9 cellular contexts compared by ENCODE assay signal in the genomic region with DNA sequence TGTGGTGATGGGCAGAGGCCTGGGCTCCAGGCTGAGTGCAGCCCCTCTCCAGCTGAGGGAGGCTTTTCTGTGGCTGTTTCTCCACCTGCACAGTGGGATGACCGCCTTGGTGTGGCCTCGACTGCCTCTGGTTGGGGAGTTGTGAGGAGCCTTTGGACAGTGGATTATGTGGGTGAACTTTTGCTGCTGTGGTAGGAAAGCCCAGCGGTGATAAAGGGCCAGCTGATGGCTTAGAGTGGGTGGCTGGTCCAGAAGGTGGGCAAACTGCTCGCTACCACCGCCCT. TPM values are rescaled to one million over a fixed set of nuclear protein-coding genes. Genes with fewer than 3 reads are reported as not detected.
DNase-seq lines count a peak whose midpoint lies in the region; ATAC-seq, FAIRE-seq and TF ChIP-seq lines count a peak whose summit lies in the region.
"Had no signal": no experiment of that assay in that cellular context is flagged by ENCODE, and none has a peak within 500 bp of the region (broad histone marks: within the 10 kb centered on the region; RNA-seq: fewer than 3 reads in every experiment).

No MANE protein-coding gene starts in this region.

- TF ChIP-seq POLR2A in GM12878 (IDR thresholded peaks at IDR 0.05; ENCODE audit: low read depth, low read length) (no peak), tibial nerve (IDR thresholded peaks at IDR 0.05) (no peak)

- TF ChIP-seq EP300 in GM12878 (IDR thresholded peaks at IDR 0.05; ENCODE audit: borderline replicate concordance in 1 of 2, control insufficient read depth in 1 of 2, low read depth in 2 of 2, low read length in 2 of 2) = no peak
- no peak for TF ChIP-seq EP300 in tibial nerve (IDR thresholded peaks at IDR 0.05)

- peaks cover 35% of the 10 kb centered on the region for H3K27me3 Mint-ChIP-seq in activated naive CD4-positive, alpha-beta T cell treated with anti-CD3 and anti-CD28 coated beads, Interleukin-2, amount 10 ng/mL, durations not matched to agents 7 days and 5 days

- ATAC-seq in GM12878 = no peak
- ATAC-seq in lower lobe of right lung = no peak
- no peak for ATAC-seq in HG02884 (IDR thresholded peaks at IDR 0.05; ENCODE audit: unreplicated experiment)

- RAD21 ChIA-PET in GM12878 (lab: Charles Lee; ENCODE audit: unreplicated experiment) = interaction anchor here (0.9 to 5.8 kb wide), 13 partner anchors 14 to 97 kb away, joined by 3 to 125 read pairs (median 7); a partner anchor contains a TSS

- H2AFZ ChIP-seq in GM12878 (ENCODE audit: control insufficient read depth, low read depth, low read length) = no peak overlapping the region

- peak overlapping the region; percentile 46 for H3K4me2 ChIP-seq in GM12878 (ENCODE audit: control insufficient read depth, insufficient read depth)

- no peak for DNase-seq in activated naive CD4-positive, alpha-beta T cell treated with anti-CD3 and anti-CD28 coated beads, Interleukin-2, amount 10 ng/mL, durations not matched to agents 7 days and 5 days
- DNase-seq in activated naive CD4-positive, alpha-beta T cell treated with Interleukin-2 at 50 U/mL for 16 hours = no peak
- DNase-seq in GM12878 (ENCODE audit: low read depth, low spot score) = no peak
- DNase-seq in lower lobe of right lung = no peak
- DNase-seq in tibial nerve (ENCODE audit: low spot score in 2 of 2) = no peak
- no peak for DNase-seq in NCI-H1436 treated with DMSO at 0.1 percent for 48 hours (lab: John Stamatoyannopoulos, UW)
- DNase-seq in NCI-H526 treated with DMSO at 0.1 percent for 48 hours (lab: John Stamatoyannopoulos, UW) = no peak

- BruUV-seq in GM12878 (replicated peaks; lab: Mats Ljungman, UMichigan) = no TSS peak

- H3K4me1 Mint-ChIP-seq in activated naive CD4-positive, alpha-beta T cell treated with anti-CD3 and anti-CD28 coated beads, Interleukin-2, amount 10 ng/mL, durations not matched to agents 7 days and 5 days = peaks cover 48% of the 10 kb centered on the region

- peaks cover 22% of the 10 kb centered on the region for H3K79me2 ChIP-seq in GM12878 (ENCODE audit: control insufficient read depth, insufficient read depth, low read length)

- POLR2A ChIA-PET in GM12878 (lab: Charles Lee) = interaction anchor here (0.6 to 5.8 kb wide), 17 partner anchors 13 to 319 kb away, joined by 3 to 70 read pairs (median 6); a partner anchor contains a TSS

- H3K9ac ChIP-seq in GM12878 (ENCODE audit: control insufficient read depth, insufficient read depth, low read length) = peak overlapping the region; percentile 81; the same call in 1 of the 2 replicates

- H3K36me3 Mint-ChIP-seq in activated naive CD4-positive, alpha-beta T cell treated with anti-CD3 and anti-CD28 coated beads, Interleukin-2, amount 10 ng/mL, durations not matched to agents 7 days and 5 days = peaks cover 10% of the 10 kb centered on the region

- 9% methylated on average over 5 of the region's 5 CpGs for WGBS in GM12878 (ENCODE audit: insufficient coverage, insufficient replicate concordance, low lambda C conversion rate, missing lambda C conversion rate)
- WGBS in tibial nerve, 2 donors = 51 to 54% methylated on average over 5 of the region's 5 CpGs

- H3K27ac ChIP-seq in GM12878 (ENCODE audit: control insufficient read depth, insufficient read depth) (peak overlapping the region; percentile 90), lower lobe of right lung (peak overlapping the region; percentile 96), tibial nerve (peak overlapping the region; percentile 55 to 92 (median 85))

- peak overlapping the region; percentile 78 for H3K4me3 Mint-ChIP-seq in activated naive CD4-positive, alpha-beta T cell treated with anti-CD3 and anti-CD28 coated beads, Interleukin-2, amount 10 ng/mL, durations not matched to agents 7 days and 5 days

- H3K9me3 ChIP-seq in GM12878 (replicated peaks; ENCODE audit: control insufficient read depth, insufficient read depth, low read length) (no peaks in the 10 kb centered on the region), lower lobe of right lung (no peaks in the 10 kb centered on the region), tibial nerve (no peaks in the 10 kb centered on the region)

- H3K4me1 ChIP-seq in GM12878 (ENCODE audit: control insufficient read depth, insufficient read depth, low read length) = peaks cover 27% of the 10 kb centered on the region
- peaks cover 46% of the 10 kb centered on the region for H3K4me1 ChIP-seq in lower lobe of right lung
- H3K4me1 ChIP-seq in tibial nerve = peaks cover 0 to 52% (median 32%) of the 10 kb centered on the region in 4 donors

- no peak for TF ChIP-seq CTCF in GM12878 (IDR thresholded peaks at IDR 0.05 in 2 of 3, conservative IDR thresholded peaks at IDR 0.05 in 1 of 3; ENCODE audit: control insufficient read depth in 2 of 3, extremely low read depth in 1 of 3, insufficient read depth in 1 of 3, low read depth in 3 of 3, low read length in 3 of 3)
- TF ChIP-seq CTCF in lower lobe of right lung (IDR thresholded peaks at IDR 0.05) = no peak
- no peak for TF ChIP-seq CTCF in tibial nerve (IDR thresholded peaks at IDR 0.05)

- H4K20me1 ChIP-seq in GM12878 (ENCODE audit: control insufficient read depth, insufficient read depth) = no peaks in the 10 kb centered on the region

- H3K9me3 Mint-ChIP-seq in activated naive CD4-positive, alpha-beta T cell treated with anti-CD3 and anti-CD28 coated beads, Interleukin-2, amount 10 ng/mL, durations not matched to agents 7 days and 5 days = no peaks in the 10 kb centered on the region

- TF ChIP-seq RAD21 in GM12878 (IDR thresholded peaks at IDR 0.05; ENCODE audit: insufficient read depth, low read depth, low read length) = no peak

- in situ Hi-C loops in GM12878 (cut with MboI) = loop anchor here (5.0 kb wide), 1 partner anchor 102 kb away; no protein-coding TSS in a partner anchor

- H3K27me3 ChIP-seq in GM12878 (replicated peaks in 1 of 2; ENCODE audit: control insufficient read depth in 2 of 2, insufficient read depth in 2 of 2, low read length in 1 of 2) (peaks cover 5 to 17% of the 10 kb centered on the region in 2 experiments; a peak in 3 of 4 replicates), lower lobe of right lung (ENCODE audit: low read depth) (peaks cover 19% of the 10 kb centered on the region), tibial nerve (peaks cover 2 to 50% of the 10 kb centered on the region in 2 donors)

- H3K4me3 ChIP-seq in GM12878 (peak overlapping the region; percentile 72), lower lobe of right lung (peak overlapping the region; percentile 75), tibial nerve (peak overlapping the region in 3 of 4 donors; percentile 68 to 85 (median 76))

- intact Hi-C loops in GM12878 (cut with micrococcal nuclease; ENCODE audit: unreplicated experiment) (loop anchor here (1.0 to 5.0 kb wide), 3 partner anchors 63 to 632 kb away; a partner anchor contains a TSS), lower lobe of right lung (cut with DNase I) (no loop called here)

- peak overlapping the region; percentile 98 for H3K27ac Mint-ChIP-seq in activated naive CD4-positive, alpha-beta T cell treated with anti-CD3 and anti-CD28 coated beads, Interleukin-2, amount 10 ng/mL, durations not matched to agents 7 days and 5 days

- CTCF ChIA-PET in activated naive CD4-positive, alpha-beta T cell treated with anti-CD3 and anti-CD28 coated beads, Interleukin-2, amount 10 ng/mL, durations not matched to agents 7 days and 5 days (lab: Charles Lee) = interaction anchor here (0.8 to 6.2 kb wide), 21 partner anchors 11 to 303 kb away, joined by 3 to 131 read pairs (median 6); a partner anchor contains a TSS
- CTCF ChIA-PET in GM12878 (lab: Yijun Ruan, JAX) = interaction anchor here (0.8 to 5.8 kb wide), 26 partner anchors 13 to 346 kb away, joined by 3 to 238 read pairs (median 6); a partner anchor contains a TSS

- peaks cover 0 to 3% of the 10 kb centered on the region in 2 experiments; a peak in 2 of 4 replicates for H3K36me3 ChIP-seq in GM12878 (ENCODE audit: control insufficient read depth in 2 of 2, insufficient read depth in 2 of 2, low read length in 1 of 2)
- H3K36me3 ChIP-seq in lower lobe of right lung = peaks cover 9% of the 10 kb centered on the region
- peaks cover 0 to 9% (median 0%) of the 10 kb centered on the region in 3 donors for H3K36me3 ChIP-seq in tibial nerve

- SMC1A ChIA-PET in GM12878 (lab: Charles Lee; ENCODE audit: uncharacterized antibody, unreplicated experiment) = interaction anchor here (0.7 to 5.7 kb wide), 9 partner anchors 14 to 151 kb away, joined by 3 to 98 read pairs (median 7); a partner anchor contains a TSS

- FAIRE-seq in GM12878 (lab: Jason Lieb, UNC) = no peak

RNA-seq across cellular contexts. Expression of a gene that starts 1.4 kb away (rescaled TPM):
- total RNA-seq in GM12878 (2013; cell fraction: nucleolus; rRNA removed) = 18.8 and 21.2 TPM in 2 replicates
- total RNA-seq in GM12878 (2014; rRNA removed) (34.9 and 40.7 TPM in 2 replicates), GM12878 (2014; rRNA removed; fragmentation: Illumina TruSeq; extraction: Trizol) (12.3 and 12.7 TPM in 2 replicates), GM12878 (2021) (41.7 and 48.9 TPM in 2 replicates), lower lobe of right lung (47.9 TPM), tibial nerve (10 to 100 TPM; 26.0 to 39.3 (median 28.7) TPM)
- polyA plus RNA-seq in GM12878 (2011; ENCODE audit: low read depth) = 3.8 TPM
- polyA plus RNA-seq in GM12878 (2011; rRNA removed) (6.4 and 10.9 TPM in 2 replicates), GM12878 (2014; fragmentation: Illumina TruSeq; extraction: Trizol) (1.5 and 7.0 TPM in 2 replicates), GM12878 (2014; fragmentation: Nextera tagmentation; extraction: Ambion mirVana) (under 1 TPM; 0.32 to 0.55 TPM), GM12878 (2014; rRNA removed) (32.7 and 45.0 TPM in 2 replicates), GM12878 (2016; fragmentation: Nextera tagmentation; extraction: Ambion mirVana) (10 to 100 TPM; 12.4 to 23.3 TPM)
- polyA plus RNA-seq in GM12878 (2011; cell fraction: cytosol; rRNA removed) = 16.8 and 24.8 TPM in 2 replicates
- 24.4 and 36.6 TPM in 2 replicates for polyA plus RNA-seq in GM12878 (2011; cell fraction: nucleus; rRNA removed)
- 10.7 and 14.9 TPM in 2 replicates for polyA plus RNA-seq in GM12878 (2012)
- polyA minus RNA-seq in GM12878 (2011; rRNA and poly(A)+ RNA removed) = 7.6 and 17.4 TPM in 2 replicates
- polyA minus RNA-seq in GM12878 (2011; cell fraction: cytosol; rRNA and poly(A)+ RNA removed) = 8.6 and 10.6 TPM in 2 replicates
- polyA minus RNA-seq in GM12878 (2011; cell fraction: nucleus; rRNA and poly(A)+ RNA removed) = 7.3 and 17.8 TPM in 2 replicates

RNA-seq across cellular contexts. Expression of a gene that starts 3.8 kb away (rescaled TPM):
- total RNA-seq in GM12878 (2013; cell fraction: nucleolus; rRNA removed) = 0.50 TPM in 1 of 2 replicates, not detected in the other
- total RNA-seq in GM12878 (2014; rRNA removed) (not detected in 2 replicates), GM12878 (2014; rRNA removed; fragmentation: Illumina TruSeq; extraction: Trizol) (not detected in 2 replicates), GM12878 (2021) (0.29 TPM in 1 of 2 replicates, not detected in the other), lower lobe of right lung (not detected), tibial nerve (not detected)
- polyA plus RNA-seq in GM12878 (2011; ENCODE audit: low read depth) = not detected
- polyA plus RNA-seq in GM12878 (2011; rRNA removed) (0.12 and 0.24 TPM in 2 replicates), GM12878 (2014; fragmentation: Illumina TruSeq; extraction: Trizol) (0.31 TPM in 1 of 2 replicates, not detected in the other), GM12878 (2014; fragmentation: Nextera tagmentation; extraction: Ambion mirVana) (not detected), GM12878 (2014; rRNA removed) (not detected in 2 replicates), GM12878 (2016; fragmentation: Nextera tagmentation; extraction: Ambion mirVana) (not detected)
- polyA plus RNA-seq in GM12878 (2011; cell fraction: cytosol; rRNA removed) = 0.12 TPM in 1 of 2 replicates, not detected in the other
- 0.22 and 0.38 TPM in 2 replicates for polyA plus RNA-seq in GM12878 (2011; cell fraction: nucleus; rRNA removed)
- polyA plus RNA-seq in GM12878 (2012) = 0.23 and 0.67 TPM in 2 replicates
- not detected in 2 replicates for polyA minus RNA-seq in GM12878 (2011; rRNA and poly(A)+ RNA removed)
- not detected in 2 replicates for polyA minus RNA-seq in GM12878 (2011; cell fraction: cytosol; rRNA and poly(A)+ RNA removed)
- not detected in 2 replicates for polyA minus RNA-seq in GM12878 (2011; cell fraction: nucleus; rRNA and poly(A)+ RNA removed)

RNA-seq across cellular contexts. Expression of a gene that starts 12.9 kb away (rescaled TPM):
- total RNA-seq in GM12878 (2013; cell fraction: nucleolus; rRNA removed) = 0.33 and 0.69 TPM in 2 replicates
- total RNA-seq in GM12878 (2014; rRNA removed) = not detected in 2 replicates
- total RNA-seq in GM12878 (2014; rRNA removed; fragmentation: Illumina TruSeq; extraction: Trizol) = not detected in 2 replicates
- not detected in 2 replicates for total RNA-seq in GM12878 (2021)
- not detected for polyA plus RNA-seq in GM12878 (2011; ENCODE audit: low read depth)
- 0.04 TPM in 1 of 2 replicates, not detected in the other for polyA plus RNA-seq in GM12878 (2011; rRNA removed)
- polyA plus RNA-seq in GM12878 (2011; cell fraction: cytosol; rRNA removed) = 0.06 and 0.07 TPM in 2 replicates
- 0.16 and 0.57 TPM in 2 replicates for polyA plus RNA-seq in GM12878 (2011; cell fraction: nucleus; rRNA removed)
- not detected in 2 replicates for polyA plus RNA-seq in GM12878 (2012)
- polyA plus RNA-seq in GM12878 (2014; fragmentation: Illumina TruSeq; extraction: Trizol) = not detected in 2 replicates
- not detected for polyA plus RNA-seq in GM12878 (2014; fragmentation: Nextera tagmentation; extraction: Ambion mirVana)
- polyA plus RNA-seq in GM12878 (2014; rRNA removed) = 0.20 TPM in 1 of 2 replicates, not detected in the other
- polyA plus RNA-seq in GM12878 (2016; fragmentation: Nextera tagmentation; extraction: Ambion mirVana) = not detected
- not detected in 2 replicates for polyA minus RNA-seq in GM12878 (2011; rRNA and poly(A)+ RNA removed)
- not detected in 2 replicates for polyA minus RNA-seq in GM12878 (2011; cell fraction: cytosol; rRNA and poly(A)+ RNA removed)
- 0.77 TPM in 1 of 2 replicates, not detected in the other for polyA minus RNA-seq in GM12878 (2011; cell fraction: nucleus; rRNA and poly(A)+ RNA removed)
- total RNA-seq in lower lobe of right lung = not detected
- 1 to 10 TPM in 1 of 4 donors, not detected in 3; 1.2 TPM for total RNA-seq in tibial nerve
- total RNA-seq: lung had no signal

RNA-seq across cellular contexts. Expression of a gene that starts 13.4 kb away (rescaled TPM):
- total RNA-seq in GM12878 (2013; cell fraction: nucleolus; rRNA removed) = 21.2 and 22.0 TPM in 2 replicates
- total RNA-seq in GM12878 (2014; rRNA removed) (252 and 288 TPM in 2 replicates), GM12878 (2014; rRNA removed; fragmentation: Illumina TruSeq; extraction: Trizol) (212 and 217 TPM in 2 replicates), GM12878 (2021) (210 and 220 TPM in 2 replicates), lower lobe of right lung (178 TPM), tibial nerve (100 to 1,000 TPM; 290 to 381 (median 327) TPM)
- polyA plus RNA-seq in GM12878 (2011; ENCODE audit: low read depth) = 376 TPM
- polyA plus RNA-seq in GM12878 (2011; rRNA removed) (300 and 394 TPM in 2 replicates), GM12878 (2014; fragmentation: Illumina TruSeq; extraction: Trizol) (96.2 and 220 TPM in 2 replicates), GM12878 (2014; fragmentation: Nextera tagmentation; extraction: Ambion mirVana) (100 to 1,000 TPM; 322 to 331 TPM), GM12878 (2014; rRNA removed) (294 and 320 TPM in 2 replicates), GM12878 (2016; fragmentation: Nextera tagmentation; extraction: Ambion mirVana) (100 to 1,000 TPM; 411 to 455 TPM)
- 444 and 476 TPM in 2 replicates for polyA plus RNA-seq in GM12878 (2011; cell fraction: cytosol; rRNA removed)
- polyA plus RNA-seq in GM12878 (2011; cell fraction: nucleus; rRNA removed) = 172 and 214 TPM in 2 replicates
- 296 and 388 TPM in 2 replicates for polyA plus RNA-seq in GM12878 (2012)
- 54.2 and 99.4 TPM in 2 replicates for polyA minus RNA-seq in GM12878 (2011; rRNA and poly(A)+ RNA removed)
- 89.2 and 95.6 TPM in 2 replicates for polyA minus RNA-seq in GM12878 (2011; cell fraction: cytosol; rRNA and poly(A)+ RNA removed)
- polyA minus RNA-seq in GM12878 (2011; cell fraction: nucleus; rRNA and poly(A)+ RNA removed) = 32.3 and 46.0 TPM in 2 replicates

RNA-seq across cellular contexts. Expression of a gene that starts 13.9 kb away (rescaled TPM):
- total RNA-seq in GM12878 (2013; cell fraction: nucleolus; rRNA removed) = 10.4 and 10.9 TPM in 2 replicates
- total RNA-seq in GM12878 (2014; rRNA removed) (238 and 248 TPM in 2 replicates), GM12878 (2014; rRNA removed; fragmentation: Illumina TruSeq; extraction: Trizol) (198 and 206 TPM in 2 replicates), GM12878 (2021) (202 and 214 TPM in 2 replicates), lower lobe of right lung (203 TPM), tibial nerve (100 to 1,000 TPM; 142 to 246 (median 204) TPM)
- 146 TPM for polyA plus RNA-seq in GM12878 (2011; ENCODE audit: low read depth)
- polyA plus RNA-seq in GM12878 (2011; rRNA removed) (265 and 406 TPM in 2 replicates), GM12878 (2014; fragmentation: Illumina TruSeq; extraction: Trizol) (110 and 241 TPM in 2 replicates), GM12878 (2014; fragmentation: Nextera tagmentation; extraction: Ambion mirVana) (100 to 1,000 TPM in 1 of 2 experiments, 10 to 100 TPM in 1; 95.7 to 203 TPM), GM12878 (2014; rRNA removed) (341 and 351 TPM in 2 replicates), GM12878 (2016; fragmentation: Nextera tagmentation; extraction: Ambion mirVana) (100 to 1,000 TPM; 324 to 357 TPM)
- polyA plus RNA-seq in GM12878 (2011; cell fraction: cytosol; rRNA removed) = 562 and 645 TPM in 2 replicates
- polyA plus RNA-seq in GM12878 (2011; cell fraction: nucleus; rRNA removed) = 193 and 238 TPM in 2 replicates
- 242 and 335 TPM in 2 replicates for polyA plus RNA-seq in GM12878 (2012)
- 97.0 and 167 TPM in 2 replicates for polyA minus RNA-seq in GM12878 (2011; rRNA and poly(A)+ RNA removed)
- polyA minus RNA-seq in GM12878 (2011; cell fraction: cytosol; rRNA and poly(A)+ RNA removed) = 55.5 and 58.4 TPM in 2 replicates
- 13.3 and 26.9 TPM in 2 replicates for polyA minus RNA-seq in GM12878 (2011; cell fraction: nucleus; rRNA and poly(A)+ RNA removed)
